In genomic region chr17:79836952-79837887, GRCh38 we compare ENCODE assay signal across 8 cellular contexts. TPM values are rescaled to one million over a fixed set of nuclear protein-coding genes. Genes with fewer than 3 reads are reported as not detected.
DNase-seq lines count a peak whose midpoint lies in the region; ATAC-seq and TF ChIP-seq lines count a peak whose summit lies in the region.

No MANE protein-coding gene starts in this region.

- H3K36me3 ChIP-seq in SJSA1 (peaks cover 58% of the 10 kb centered on the region), testis (ENCODE audit: low read depth, missing control alignments) (no peaks in the 10 kb centered on the region)

- H3K4me1 ChIP-seq in SJSA1 (replicated peaks) (peaks cover 42% of the 10 kb centered on the region), testis (peaks cover 37% of the 10 kb centered on the region)

- ATAC-seq in HG02981 (IDR thresholded peaks at IDR 0.05; ENCODE audit: unreplicated experiment) = peak; percentile 28

- H3K27me3 ChIP-seq in SJSA1 (replicated peaks) = peaks cover 26% of the 10 kb centered on the region
- H3K27me3 ChIP-seq in testis = no peaks in the 10 kb centered on the region

- intact Hi-C loops in testis (cut with DNase I; ENCODE audit: low total_unique reads) = no loop called here

- no peak for TF ChIP-seq POLR2A in testis (IDR thresholded peaks at IDR 0.05)

- no peak for TF ChIP-seq CTCF in coronary artery (IDR thresholded peaks at IDR 0.05)
- TF ChIP-seq CTCF in testis (IDR thresholded peaks at IDR 0.05) = no peak

- peak; percentile 86 for DNase-seq in GF-D8 (lab: John Stamatoyannopoulos, UW)
- DNase-seq in SJSA1 (ENCODE audit: low read depth in 1 of 2, low spot score in 2 of 2) = no peak
- DNase-seq in coronary artery (ENCODE audit: low spot score) = no peak
- peak; percentile 25 for DNase-seq in medulla oblongata (ENCODE audit: extremely low spot score)
- DNase-seq in testis = peak; percentile 60
- DNase-seq in iPS-NIHi11 (ENCODE audit: low spot score) = no peak
- no peak for DNase-seq in NCI-H146 (lab: John Stamatoyannopoulos, UW)

- peak overlapping the region; percentile 55 for H3K4me3 ChIP-seq in SJSA1
- peak overlapping the region; percentile 96 for H3K4me3 ChIP-seq in coronary artery
- H3K4me3 ChIP-seq in testis = peak overlapping the region in 1 of 2 donors; percentile 75

- H3K9me3 ChIP-seq in SJSA1 (replicated peaks) (peaks cover 18% of the 10 kb centered on the region), testis (no peaks in the 10 kb centered on the region)

- WGBS in testis, 2 donors = 41% methylated on average over 17 to 41 of the region's 41 CpGs

- H3K27ac ChIP-seq in SJSA1 (no peak overlapping the region), coronary artery (no peak overlapping the region), testis (no peak overlapping the region)

RNA-seq across cellular contexts. Expression of gene CBX4, which starts 2.0 kb away (rescaled TPM):
- total RNA-seq in SJSA1 (2014; rRNA removed; shearing (Covaris generic)) = 52.1 and 53.3 TPM in 2 replicates
- 10 to 100 TPM; 23.5 to 35.9 TPM for total RNA-seq in testis
- 11.5 TPM for polyA plus RNA-seq in testis (ENCODE audit: insufficient read depth, low read depth, low replicate concordance)

RNA-seq across cellular contexts. Expression of gene CBX8, which starts 40.3 kb away (rescaled TPM):
- total RNA-seq in SJSA1 (2014; rRNA removed; shearing (Covaris generic)) = 9.0 and 21.0 TPM in 2 replicates
- total RNA-seq in testis = 10 to 100 TPM; 13.9 to 22.4 TPM
- polyA plus RNA-seq in testis (ENCODE audit: insufficient read depth, low read depth, low replicate concordance) = 13.8 TPM

RNA-seq across cellular contexts. Expression of gene CBX2, which starts 59.3 kb away (rescaled TPM):
- 13.6 and 16.7 TPM in 2 replicates for total RNA-seq in SJSA1 (2014; rRNA removed; shearing (Covaris generic))
- total RNA-seq in testis = 10 to 100 TPM; 27.1 to 30.7 TPM
- polyA plus RNA-seq in testis (ENCODE audit: insufficient read depth, low read depth, low replicate concordance) = 19.4 TPM

Comparison
In these comparisons a context has a peak if more than half of its experiments do, and no peak if none do; other contexts are left out.
1. DNase-seq: peak in GF-D8 (single experiment), medulla oblongata (single experiment) and testis (single experiment); none in SJSA1 (0 of 2), coronary artery (single experiment), iPS-NIHi11 (single experiment) and NCI-H146 (single experiment).